16 cellular contexts compared by ENCODE assay signal in genomic region chr6:74967821-74968220, GRCh38.
DNase-seq lines count a peak whose midpoint lies in the region; TF ChIP-seq lines count a peak whose summit lies in the region.
"Had no signal": no experiment of that assay in that cellular context is flagged by ENCODE, and none has a peak within 500 bp of the region (broad histone marks: within the 10 kb centered on the region; RNA-seq: fewer than 3 reads in every experiment).

No MANE protein-coding gene starts in this region.

- no peaks in the 10 kb centered on the region for H3K36me3 Mint-ChIP-seq in activated CD4-positive, alpha-beta memory T cell treated with anti-CD3 and anti-CD28 coated beads, Interleukin-2, amount 10 ng/mL, durations not matched to agents 7 days and 5 days (ENCODE audit: low read depth)

- H3K36me3 ChIP-seq in mammary epithelial cell (ENCODE audit: insufficient read depth, low read length) (no peaks in the 10 kb centered on the region), breast epithelium (no peaks in the 10 kb centered on the region)

- TF ChIP-seq CTCF in mammary epithelial cell (conservative IDR thresholded peaks at IDR 0.05 in 1 of 2, IDR thresholded peaks at IDR 0.05 in 1 of 2; ENCODE audit: extremely low read depth in 1 of 2, insufficient read depth in 1 of 2, low read depth in 1 of 2, low read length in 2 of 2) = no peak
- TF ChIP-seq CTCF in breast epithelium (IDR thresholded peaks at IDR 0.05) = no peak
- no peak for TF ChIP-seq CTCF in fibroblast of mammary gland (conservative IDR thresholded peaks at IDR 0.05; ENCODE audit: control insufficient read depth, insufficient read depth, low read depth, low read length)

- no peak overlapping the region for H3K4me3 Mint-ChIP-seq in activated CD4-positive, alpha-beta memory T cell treated with anti-CD3 and anti-CD28 coated beads, Interleukin-2, amount 10 ng/mL, durations not matched to agents 7 days and 5 days
- H3K4me3 Mint-ChIP-seq: H9 had no signal

- no peaks in the 10 kb centered on the region for H4K20me1 ChIP-seq in mammary epithelial cell (ENCODE audit: insufficient read depth, low read length)

- H3K27ac ChIP-seq in mammary epithelial cell (ENCODE audit: insufficient read depth, low read depth, low read length) (no peak overlapping the region), breast epithelium (no peak overlapping the region)
- H3K27ac ChIP-seq: 22Rv1 had no signal

- H3K4me3 ChIP-seq in mammary epithelial cell (replicated peaks in 1 of 3; ENCODE audit: insufficient read depth in 1 of 3, low read depth in 2 of 3, low read length in 3 of 3) = no peak overlapping the region
- no peak overlapping the region for H3K4me3 ChIP-seq in breast epithelium
- no peak overlapping the region for H3K4me3 ChIP-seq in fibroblast of mammary gland (ENCODE audit: control insufficient read depth, low read depth, low read length)

- no peak overlapping the region for H3K4me2 ChIP-seq in mammary epithelial cell (ENCODE audit: insufficient read depth, low read depth, low read length)

- in situ Hi-C loops in mammary epithelial cell (cut with MboI; ENCODE audit: low sequenced_read_pairs in 2 of 2) = no loop called here

- peaks cover 9% of the 10 kb centered on the region for H3K4me1 ChIP-seq in mammary epithelial cell (ENCODE audit: insufficient read depth, low read length)
- no peaks in the 10 kb centered on the region for H3K4me1 ChIP-seq in breast epithelium

- no peaks in the 10 kb centered on the region for H3K79me2 ChIP-seq in mammary epithelial cell (ENCODE audit: insufficient read depth, low read length)

- H3K4me1 Mint-ChIP-seq in activated CD4-positive, alpha-beta memory T cell treated with anti-CD3 and anti-CD28 coated beads, Interleukin-2, amount 10 ng/mL, durations not matched to agents 7 days and 5 days = no peaks in the 10 kb centered on the region

- intact Hi-C loops in mammary epithelial cell (cut with micrococcal nuclease) (no loop called here), breast epithelium (cut with DNase I; ENCODE audit: low total_unique reads) (no loop called here)

- dilution Hi-C loops in mammary epithelial cell (cut with HindIII; ENCODE audit: low sequenced_read_pairs) = no loop called here

- WGBS in mammary epithelial cell (ENCODE audit: low coverage, missing lambda C conversion rate) = 100% methylated on average over 1 of the region's 1 CpG

- no peak for TF ChIP-seq POLR2A in breast epithelium (IDR thresholded peaks at IDR 0.05)

- CTCF ChIA-PET in mammary epithelial cell (lab: Charles Lee; ENCODE audit: low non-redundant PET) = no interaction called here
- CTCF ChIA-PET in activated CD4-positive, alpha-beta memory T cell treated with anti-CD3 and anti-CD28 coated beads, Interleukin-2, amount 10 ng/mL, durations not matched to agents 7 days and 5 days (lab: Charles Lee) = no interaction called here

- H3K27me3 Mint-ChIP-seq in activated CD4-positive, alpha-beta memory T cell treated with anti-CD3 and anti-CD28 coated beads, Interleukin-2, amount 10 ng/mL, durations not matched to agents 7 days and 5 days = no peaks in the 10 kb centered on the region

- no peak for DNase-seq in mammary epithelial cell
- DNase-seq in breast epithelium (ENCODE audit: low spot score in 2 of 2) = no peak
- DNase-seq in SKM-1 treated with dmso at 0.1 percent for 144 hours (lab: John Stamatoyannopoulos, UW; ENCODE audit: unreplicated experiment) = peak; percentile 24
- peak; percentile 2 for DNase-seq in fibroblast of mammary gland (ENCODE audit: low read depth)
- DNase-seq in superior temporal gyrus (ENCODE audit: extremely low spot score) = no peak
- DNase-seq in activated CD4-positive, alpha-beta memory T cell treated with anti-CD3 and anti-CD28 coated beads, Interleukin-2, amount 10 ng/mL, durations not matched to agents 7 days and 5 days = no peak
- DNase-seq in inferior parietal cortex (ENCODE audit: extremely low spot score) = no peak
- no peak for DNase-seq in GOT3 (lab: John Stamatoyannopoulos, UW)
- DNase-seq: C1 segment of cervical spinal cord, COR-L47, H9, NCI-H2029, NCI-H510A, NCI-H82, SIG-M5 had no signal

- POLR2A ChIA-PET in activated CD4-positive, alpha-beta memory T cell treated with anti-CD3 and anti-CD28 coated beads, Interleukin-2, amount 10 ng/mL, durations not matched to agents 7 days and 5 days (lab: Charles Lee) = no interaction called here

- no peak overlapping the region for H3K27ac Mint-ChIP-seq in activated CD4-positive, alpha-beta memory T cell treated with anti-CD3 and anti-CD28 coated beads, Interleukin-2, amount 10 ng/mL, durations not matched to agents 7 days and 5 days
- H3K27ac Mint-ChIP-seq: H9 had no signal

- H3K27me3 ChIP-seq in mammary epithelial cell (ENCODE audit: insufficient read depth, low read length) = no peaks in the 10 kb centered on the region
- no peaks in the 10 kb centered on the region for H3K27me3 ChIP-seq in breast epithelium

- BruUV-seq in mammary epithelial cell (replicated peaks; lab: Mats Ljungman, UMichigan) = no TSS peak

- H3K9me3 ChIP-seq in mammary epithelial cell (replicated peaks; ENCODE audit: insufficient read depth, low read length) (no peaks in the 10 kb centered on the region), breast epithelium (peaks cover 0 to 23% of the 10 kb centered on the region in 2 donors)

- H3K9me3 Mint-ChIP-seq in activated CD4-positive, alpha-beta memory T cell treated with anti-CD3 and anti-CD28 coated beads, Interleukin-2, amount 10 ng/mL, durations not matched to agents 7 days and 5 days = peaks cover 3% of the 10 kb centered on the region
- H3K9me3 Mint-ChIP-seq: H9 had no signal

- H2AFZ ChIP-seq in mammary epithelial cell (ENCODE audit: low read depth, low read length) = peak overlapping the region; percentile 24

- H3K9ac ChIP-seq in mammary epithelial cell (ENCODE audit: insufficient read depth, low read length) = no peak overlapping the region

Comparison
In these comparisons a context has a peak if more than half of its experiments do, and no peak if none do; other contexts are left out.
1. DNase-seq: peak in SKM-1 treated with dmso at 0.1 percent for 144 hours (single experiment) and fibroblast of mammary gland (single experiment); none in mammary epithelial cell (single experiment), breast epithelium (0 of 2), superior temporal gyrus (single experiment), activated CD4-positive, alpha-beta memory T cell treated with anti-CD3 and anti-CD28 coated beads, Interleukin-2, amount 10 ng/mL, durations not matched to agents 7 days and 5 days (single experiment), inferior parietal cortex (single experiment) and GOT3 (single experiment).